12 cellular contexts compared by ENCODE assay signal in genomic region chr2:216554755-216555154, GRCh38. TPM values are rescaled to one million over a fixed set of nuclear protein-coding genes. Genes with fewer than 3 reads are reported as not detected.
DNase-seq lines count a peak whose midpoint lies in the region; ATAC-seq lines count a peak whose summit lies in the region.
"Had no signal": no experiment of that assay in that cellular context is flagged by ENCODE, and none has a peak within 500 bp of the region (broad histone marks: within the 10 kb centered on the region; RNA-seq: fewer than 3 reads in every experiment).

No MANE protein-coding gene starts in this region.

- intact Hi-C loops in Right ventricle myocardium superior (cut with DNase I), result no loop called here

- no peak overlapping the region for H3K9ac ChIP-seq in skeletal muscle satellite cell (ENCODE audit: low read depth, low read length)

- H3K4me3 ChIP-seq in skeletal muscle satellite cell (ENCODE audit: low read length), result no peak overlapping the region

- no peak overlapping the region for H3K4me3 Mint-ChIP-seq in T-cell
- H3K4me3 Mint-ChIP-seq: activated naive CD4-positive, alpha-beta T cell treated with anti-CD3 and anti-CD28 coated beads, Interleukin-2, amount 50 U/mL, for 24 hours; dendritic cell treated with granulocyte-macrophage colony-stimulating factor and Interleukin-4, amounts not matched to agents 40 ng/mL and 50 ng/mL, for 4 days had no signal

- no peaks in the 10 kb centered on the region for H3K36me3 Mint-ChIP-seq in T-cell
- H3K36me3 Mint-ChIP-seq: activated naive CD4-positive, alpha-beta T cell treated with anti-CD3 and anti-CD28 coated beads, Interleukin-2, amount 50 U/mL, for 24 hours had no signal

- CTCF ChIA-PET in T-cell (lab: Charles Lee), result no interaction called here

- POLR2A ChIA-PET in T-cell (lab: Charles Lee), result no interaction called here

- peaks cover 0 to 9% of the 10 kb centered on the region in 2 donors for H3K27me3 Mint-ChIP-seq in T-cell
- H3K27me3 Mint-ChIP-seq: activated naive CD4-positive, alpha-beta T cell treated with anti-CD3 and anti-CD28 coated beads, Interleukin-2, amount 50 U/mL, for 24 hours; dendritic cell treated with granulocyte-macrophage colony-stimulating factor and Interleukin-4, amounts not matched to agents 40 ng/mL and 50 ng/mL, for 4 days had no signal

- H3K4me1 Mint-ChIP-seq in T-cell, result peaks cover 0 to 6% (median 0%) of the 10 kb centered on the region in 3 donors
- H3K4me1 Mint-ChIP-seq: activated naive CD4-positive, alpha-beta T cell treated with anti-CD3 and anti-CD28 coated beads, Interleukin-2, amount 50 U/mL, for 24 hours had no signal

- DNase-seq in NCI-H1694 treated with DMSO at 0.1 percent for 48 hours (lab: John Stamatoyannopoulos, UW), result peak; percentile 43
- DNase-seq in NCI-H1694 (lab: John Stamatoyannopoulos, UW), result no peak
- peak; percentile 67 for DNase-seq in NCI-H446 treated with DMSO at 0.1 percent for 48 hours (lab: John Stamatoyannopoulos, UW)
- DNase-seq in Right ventricle myocardium superior, result no peak
- DNase-seq in T-cell, result no peak
- DNase-seq: activated CD8-positive, alpha-beta memory T cell treated with anti-CD3 and anti-CD28 coated beads, Interleukin-2, amount 50 U/mL, for 4 hours; NCI-H774 had no signal

- peak overlapping the region; percentile 6 for H3K4me2 ChIP-seq in skeletal muscle satellite cell (ENCODE audit: low read length)

- H3K9me3 Mint-ChIP-seq in T-cell, result no peaks in the 10 kb centered on the region
- H3K9me3 Mint-ChIP-seq: activated naive CD4-positive, alpha-beta T cell treated with anti-CD3 and anti-CD28 coated beads, Interleukin-2, amount 50 U/mL, for 24 hours; dendritic cell treated with granulocyte-macrophage colony-stimulating factor and Interleukin-4, amounts not matched to agents 40 ng/mL and 50 ng/mL, for 4 days had no signal

- ATAC-seq in Right ventricle myocardium superior (ENCODE audit: poor library complexity) (peak; percentile 9), HG02884 (IDR thresholded peaks at IDR 0.05; ENCODE audit: unreplicated experiment) (no peak), HG03039 (IDR thresholded peaks at IDR 0.05; ENCODE audit: unreplicated experiment) (no peak), T-cell (replicated peaks in 1 of 4) (no peak)

- no peaks in the 10 kb centered on the region for H3K27me3 ChIP-seq in skeletal muscle satellite cell (ENCODE audit: control insufficient read depth, insufficient read depth, low read length)

- peaks cover 61% of the 10 kb centered on the region for H3K4me1 ChIP-seq in skeletal muscle satellite cell (ENCODE audit: control insufficient read depth, insufficient read depth, low read length)

- H3K9me3 ChIP-seq in skeletal muscle satellite cell (replicated peaks; ENCODE audit: low read length), result no peaks in the 10 kb centered on the region

- H3K27ac Mint-ChIP-seq in T-cell, result no peak overlapping the region
- H3K27ac Mint-ChIP-seq: dendritic cell treated with granulocyte-macrophage colony-stimulating factor and Interleukin-4, amounts not matched to agents 40 ng/mL and 50 ng/mL, for 4 days had no signal

- no peaks in the 10 kb centered on the region for H3K36me3 ChIP-seq in skeletal muscle satellite cell (ENCODE audit: insufficient read depth, low read length)

RNA-seq across cellular contexts. Expression of gene RPL37A, which starts 56.1 kb away (rescaled TPM):
- total RNA-seq in Right ventricle myocardium superior (1,979 TPM), T-cell (1,000 to 10,000 TPM; 3,102 to 3,715 (median 3,468) TPM)
- 984 and 1,810 TPM in 2 replicates for total RNA-seq in skeletal muscle satellite cell (2012; rRNA removed)

Comparison
In these comparisons a context has a peak if more than half of its experiments do, and no peak if none do; other contexts are left out.
1. DNase-seq: peak in NCI-H1694 treated with DMSO at 0.1 percent for 48 hours (single experiment) and NCI-H446 treated with DMSO at 0.1 percent for 48 hours (single experiment); none in NCI-H1694 (single experiment), Right ventricle myocardium superior (single experiment) and T-cell (0 of 34).